Comparison of ENCODE assay signal across 2 cellular contexts in genomic region chr10:118343549-118343948, GRCh38.
TF ChIP-seq lines count a peak whose summit lies in the region.

No MANE protein-coding gene starts in this region.

TF ChIP-seq in SK-N-SH, 30 proteins besides CTCF, POLR2A, EP300 and RAD21 (continued from another document):
- TF ChIP-seq PBX3 (IDR thresholded peaks at IDR 0.05), result no peak
- no peak for TF ChIP-seq TCF12 (IDR thresholded peaks at IDR 0.05)
- TF ChIP-seq SMC3 (IDR thresholded peaks at IDR 0.05; ENCODE audit: low read depth, low read length), result no peak
- no peak for TF ChIP-seq CHD2 (IDR thresholded peaks at IDR 0.05; ENCODE audit: low read length, partially characterized antibody)
- no peak for TF ChIP-seq REST (IDR thresholded peaks at IDR 0.05; ENCODE audit: low read depth, low read length)
- no peak for TF ChIP-seq GATA2 (CRISPR knock-in tag; IDR thresholded peaks at IDR 0.05)
- no peak for TF ChIP-seq ELF1 (IDR thresholded peaks at IDR 0.05)
- no peak for TF ChIP-seq NRF1 (IDR thresholded peaks at IDR 0.05; ENCODE audit: low read depth, low read length)
- TF ChIP-seq RCOR1 (IDR thresholded peaks at IDR 0.05; ENCODE audit: low read length), result no peak
- TF ChIP-seq EZH2phosphoT487 (IDR thresholded peaks at IDR 0.05; ENCODE audit: borderline replicate concordance, low read depth), result no peak
- TF ChIP-seq TAF1 (IDR thresholded peaks at IDR 0.05; ENCODE audit: borderline replicate concordance, low read depth, low read length), result no peak
- no peak for TF ChIP-seq POLR2AphosphoS5 (IDR thresholded peaks at IDR 0.05; ENCODE audit: low read depth, low read length)

TF ChIP-seq in SK-N-SH treated with all-trans-retinoic acid at 6 μM for 48 hours, 23 proteins besides CTCF, POLR2A, EP300 and RAD21 (continued from another document):
- no peak for TF ChIP-seq PATZ1 (CRISPR knock-in tag; IDR thresholded peaks at IDR 0.05; ENCODE audit: borderline replicate concordance)
- no peak for TF ChIP-seq ZFP30 (CRISPR knock-in tag; IDR thresholded peaks at IDR 0.05)
- TF ChIP-seq POU6F1 (CRISPR knock-in tag; IDR thresholded peaks at IDR 0.05; ENCODE audit: borderline replicate concordance, low read depth), result no peak
- no peak for TF ChIP-seq CSRNP3 (CRISPR knock-in tag; IDR thresholded peaks at IDR 0.05)
- no peak for TF ChIP-seq BACH2 (CRISPR knock-in tag; IDR thresholded peaks at IDR 0.05; ENCODE audit: borderline replicate concordance)
- no peak for TF ChIP-seq PPARA (CRISPR knock-in tag; IDR thresholded peaks at IDR 0.05; ENCODE audit: borderline replicate concordance)
- TF ChIP-seq GLIS3 (CRISPR knock-in tag; IDR thresholded peaks at IDR 0.05), result no peak
- TF ChIP-seq ZFP3 (CRISPR knock-in tag; IDR thresholded peaks at IDR 0.05), result no peak
- no peak for TF ChIP-seq OSR1 (CRISPR knock-in tag; IDR thresholded peaks at IDR 0.05)
- TF ChIP-seq ZNF70 (CRISPR knock-in tag; IDR thresholded peaks at IDR 0.05), result no peak
- TF ChIP-seq RARB (CRISPR knock-in tag; IDR thresholded peaks at IDR 0.05), result no peak
- TF ChIP-seq ZNF565 (CRISPR knock-in tag; conservative IDR thresholded peaks at IDR 0.05; ENCODE audit: low read depth), result no peak
